ENCODE assay signal across 1 cellular context in the genomic region with DNA sequence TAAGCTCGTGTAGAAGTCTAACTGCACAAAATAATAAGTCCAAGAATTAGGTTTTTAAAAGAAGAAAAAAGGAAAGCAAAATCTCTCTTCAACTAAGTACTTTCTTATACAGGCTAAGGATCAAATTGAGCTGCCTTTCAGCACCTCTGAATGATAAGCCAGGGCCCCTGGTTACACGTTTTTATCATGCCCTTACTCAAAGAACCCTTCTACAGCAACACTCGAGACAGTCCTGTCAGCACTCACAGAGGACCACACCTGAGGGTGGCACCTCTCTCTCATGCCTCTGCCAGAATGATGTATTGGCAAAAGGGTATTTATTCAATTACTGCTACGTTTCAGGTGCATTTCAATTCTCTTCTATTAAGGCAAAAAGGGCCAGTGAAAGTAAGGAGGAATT.
TF ChIP-seq lines count a peak whose summit lies in the region.

No MANE protein-coding gene starts in this region.

TF ChIP-seq in A549, 52 proteins besides CTCF, POLR2A, EP300 and RAD21 (continued from another document):
- TF ChIP-seq, protein P1, sequence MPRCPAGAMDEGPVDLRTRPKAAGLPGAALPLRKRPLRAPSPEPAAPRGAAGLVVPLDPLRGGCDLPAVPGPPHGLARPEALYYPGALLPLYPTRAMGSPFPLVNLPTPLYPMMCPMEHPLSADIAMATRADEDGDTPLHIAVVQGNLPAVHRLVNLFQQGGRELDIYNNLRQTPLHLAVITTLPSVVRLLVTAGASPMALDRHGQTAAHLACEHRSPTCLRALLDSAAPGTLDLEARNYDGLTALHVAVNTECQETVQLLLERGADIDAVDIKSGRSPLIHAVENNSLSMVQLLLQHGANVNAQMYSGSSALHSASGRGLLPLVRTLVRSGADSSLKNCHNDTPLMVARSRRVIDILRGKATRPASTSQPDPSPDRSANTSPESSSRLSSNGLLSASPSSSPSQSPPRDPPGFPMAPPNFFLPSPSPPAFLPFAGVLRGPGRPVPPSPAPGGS (IDR thresholded peaks at IDR 0.05) = no peak
- no peak for TF ChIP-seq RARB (CRISPR knock-in tag; IDR thresholded peaks at IDR 0.05)
